ENCODE assay signal across 37 cellular contexts in the genomic region with DNA sequence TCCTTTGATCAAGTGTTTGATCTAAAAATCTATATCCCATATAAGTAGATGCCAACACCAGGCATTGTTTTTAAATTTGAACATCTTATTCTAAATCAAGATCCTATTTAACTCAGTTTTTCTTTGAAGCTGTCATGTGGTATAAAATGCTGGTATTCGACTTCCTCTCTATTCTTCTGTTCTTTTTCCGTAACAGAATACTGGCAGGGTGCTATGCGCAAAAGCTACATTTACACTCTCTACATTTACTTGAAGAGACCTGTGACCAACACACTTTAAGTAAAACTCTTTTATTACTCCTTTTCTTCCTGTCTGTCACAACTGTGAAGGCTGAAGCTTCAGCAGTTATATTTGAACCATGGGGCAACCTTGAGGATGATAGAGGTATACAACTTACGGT.
"Had no signal": no experiment of that assay in that cellular context is flagged by ENCODE, and none has a peak within 500 bp of the region (broad histone marks: within the 10 kb centered on the region; RNA-seq: fewer than 3 reads in every experiment).

No MANE protein-coding gene starts in this region.

- H3K36me3 Mint-ChIP-seq: activated CD8-positive, alpha-beta memory T cell treated with anti-CD3 and anti-CD28 coated beads, Interleukin-2, amount 10 ng/mL, durations not matched to agents 7 days and 5 days; activated naive CD4-positive, alpha-beta T cell treated with anti-CD3 and anti-CD28 coated beads, Interleukin-2, amount 10 ng/mL, durations not matched to agents 7 days and 5 days; activated naive CD4-positive, alpha-beta T cell treated with anti-CD3 and anti-CD28 coated beads, Interleukin-2, amount 50 U/mL, for 24 hours; activated naive CD8-positive, alpha-beta T cell; activated naive CD8-positive, alpha-beta T cell treated with anti-CD3 and anti-CD28 coated beads, Interleukin-2, amount 10 ng/mL, durations not matched to agents 7 days and 5 days had no signal

- H3K27me3 Mint-ChIP-seq: activated CD4-positive, alpha-beta memory T cell treated with anti-CD3 and anti-CD28 coated beads, Interleukin-2, amount 10 ng/mL, durations not matched to agents 7 days and 5 days; activated CD4-positive, alpha-beta T cell treated with anti-CD3 and anti-CD28 coated beads for 36 hours; activated CD4-positive, alpha-beta T cell treated with anti-CD3 and anti-CD28 coated beads, Interleukin-2, amount 10 ng/mL, durations not matched to agents 7 days and 5 days; activated CD8-positive, alpha-beta memory T cell treated with anti-CD3 and anti-CD28 coated beads, Interleukin-2, amount 10 ng/mL, durations not matched to agents 7 days and 5 days; activated naive CD4-positive, alpha-beta T cell treated with anti-CD3 and anti-CD28 coated beads, Interleukin-2, amount 10 ng/mL, durations not matched to agents 7 days and 5 days; activated naive CD4-positive, alpha-beta T cell treated with anti-CD3 and anti-CD28 coated beads, Interleukin-2, amount 50 U/mL, for 24 hours; activated naive CD8-positive, alpha-beta T cell; activated naive CD8-positive, alpha-beta T cell treated with anti-CD3 and anti-CD28 coated beads, Interleukin-2, amount 10 ng/mL, durations not matched to agents 7 days and 5 days; activated naive CD8-positive, alpha-beta T cell treated with anti-CD3 and anti-CD28 coated beads, Interleukin-2, amount 50 U/mL, for 24 hours; activated T-cell treated with anti-CD3 and anti-CD28 coated beads, Interleukin-2, amount 50 U/mL, for 24 hours had no signal

- H3K27ac Mint-ChIP-seq: activated CD4-positive, alpha-beta memory T cell treated with anti-CD3 and anti-CD28 coated beads, Interleukin-2, amount 10 ng/mL, durations not matched to agents 7 days and 5 days; activated CD4-positive, alpha-beta T cell treated with anti-CD3 and anti-CD28 coated beads for 36 hours; activated CD4-positive, alpha-beta T cell treated with anti-CD3 and anti-CD28 coated beads, Interleukin-2, amount 10 ng/mL, durations not matched to agents 7 days and 5 days; activated CD8-positive, alpha-beta memory T cell treated with anti-CD3 and anti-CD28 coated beads, Interleukin-2, amount 10 ng/mL, durations not matched to agents 7 days and 5 days; activated CD8-positive, alpha-beta T cell treated with anti-CD3 and anti-CD28 coated beads, Interleukin-2, amount 10 ng/mL, durations not matched to agents 7 days and 5 days; activated naive CD4-positive, alpha-beta T cell treated with anti-CD3 and anti-CD28 coated beads, Interleukin-2, amount 10 ng/mL, durations not matched to agents 7 days and 5 days; activated naive CD4-positive, alpha-beta T cell treated with anti-CD3 and anti-CD28 coated beads, Interleukin-2, amount 50 U/mL, for 24 hours; activated naive CD8-positive, alpha-beta T cell; activated naive CD8-positive, alpha-beta T cell treated with anti-CD3 and anti-CD28 coated beads, Interleukin-2, amount 10 ng/mL, durations not matched to agents 7 days and 5 days; activated naive CD8-positive, alpha-beta T cell treated with anti-CD3 and anti-CD28 coated beads, Interleukin-2, amount 50 U/mL, for 24 hours; activated T-cell treated with anti-CD3 and anti-CD28 coated beads, Interleukin-2, amount 50 U/mL, for 24 hours; activated T-helper 2 cell treated with anti-CD3 and anti-CD28 coated beads, Interferon-gamma antibody, Interleukin-2, Interleukin-4, amounts not matched to agents 10 μg/mL and 5 μg/mL and 100 μg/mL, durations not matched to agents 14 hours and 24 hours and 36 hours; T-helper 1 cell treated with Interleukin-12 subunit alpha and Interleukin-12 subunit beta and Interleukin-4 antibody, amounts not matched to agents 30 μg/mL and 1 μg/mL, for 36 hours; T-helper 2 cell treated with Interferon-gamma antibody and Interleukin-4, amounts not matched to agents 5 μg/mL and 100 μg/mL, for 36 hours had no signal

- H3K9me3 Mint-ChIP-seq: activated CD4-positive, alpha-beta memory T cell treated with anti-CD3 and anti-CD28 coated beads, Interleukin-2, amount 10 ng/mL, durations not matched to agents 7 days and 5 days; activated CD4-positive, alpha-beta T cell treated with anti-CD3 and anti-CD28 coated beads, Interleukin-2, amount 10 ng/mL, durations not matched to agents 7 days and 5 days; activated naive CD4-positive, alpha-beta T cell treated with anti-CD3 and anti-CD28 coated beads, Interleukin-2, amount 10 ng/mL, durations not matched to agents 7 days and 5 days; activated naive CD8-positive, alpha-beta T cell treated with anti-CD3 and anti-CD28 coated beads, Interleukin-2, amount 50 U/mL, for 24 hours; activated T-cell treated with anti-CD3 and anti-CD28 coated beads, Interleukin-2, amount 50 U/mL, for 24 hours; activated T-helper 2 cell treated with anti-CD3 and anti-CD28 coated beads, Interferon-gamma antibody, Interleukin-2, Interleukin-4, amounts not matched to agents 10 μg/mL and 5 μg/mL and 100 μg/mL, durations not matched to agents 14 hours and 24 hours and 36 hours; T-helper 1 cell treated with Interleukin-12 subunit alpha and Interleukin-12 subunit beta and Interleukin-4 antibody, amounts not matched to agents 30 μg/mL and 1 μg/mL, for 36 hours; T-helper 2 cell treated with Interferon-gamma antibody and Interleukin-4, amounts not matched to agents 5 μg/mL and 100 μg/mL, for 36 hours had no signal

- H3K4me3 ChIP-seq: body of pancreas, breast epithelium had no signal

- H3K4me3 Mint-ChIP-seq: activated CD4-positive, alpha-beta memory T cell treated with anti-CD3 and anti-CD28 coated beads, Interleukin-2, amount 10 ng/mL, durations not matched to agents 7 days and 5 days; activated CD4-positive, alpha-beta T cell treated with anti-CD3 and anti-CD28 coated beads for 36 hours; activated CD4-positive, alpha-beta T cell treated with anti-CD3 and anti-CD28 coated beads, Interleukin-2, amount 10 ng/mL, durations not matched to agents 7 days and 5 days; activated CD8-positive, alpha-beta memory T cell treated with anti-CD3 and anti-CD28 coated beads, Interleukin-2, amount 10 ng/mL, durations not matched to agents 7 days and 5 days; activated CD8-positive, alpha-beta T cell treated with anti-CD3 and anti-CD28 coated beads, Interleukin-2, amount 10 ng/mL, durations not matched to agents 7 days and 5 days; activated naive CD4-positive, alpha-beta T cell treated with anti-CD3 and anti-CD28 coated beads, Interleukin-2, amount 10 ng/mL, durations not matched to agents 7 days and 5 days; activated naive CD4-positive, alpha-beta T cell treated with anti-CD3 and anti-CD28 coated beads, Interleukin-2, amount 50 U/mL, for 24 hours; activated naive CD8-positive, alpha-beta T cell; activated naive CD8-positive, alpha-beta T cell treated with anti-CD3 and anti-CD28 coated beads, Interleukin-2, amount 10 ng/mL, durations not matched to agents 7 days and 5 days; activated naive CD8-positive, alpha-beta T cell treated with anti-CD3 and anti-CD28 coated beads, Interleukin-2, amount 50 U/mL, for 24 hours; activated T-cell treated with anti-CD3 and anti-CD28 coated beads, Interleukin-2, amount 50 U/mL, for 24 hours; T-helper 1 cell treated with Interleukin-12 subunit alpha and Interleukin-12 subunit beta and Interleukin-4 antibody, amounts not matched to agents 30 μg/mL and 1 μg/mL, for 36 hours; T-helper 2 cell treated with Interferon-gamma antibody and Interleukin-4, amounts not matched to agents 5 μg/mL and 100 μg/mL, for 36 hours had no signal

- H3K27me3 ChIP-seq: body of pancreas, brain microvascular endothelial cell, breast epithelium had no signal

- H3K9me3 ChIP-seq: body of pancreas, breast epithelium had no signal

- H3K4me1 ChIP-seq: body of pancreas, breast epithelium had no signal

- H3K4me1 Mint-ChIP-seq: activated CD4-positive, alpha-beta memory T cell treated with anti-CD3 and anti-CD28 coated beads, Interleukin-2, amount 10 ng/mL, durations not matched to agents 7 days and 5 days; activated CD8-positive, alpha-beta memory T cell treated with anti-CD3 and anti-CD28 coated beads, Interleukin-2, amount 10 ng/mL, durations not matched to agents 7 days and 5 days; activated naive CD4-positive, alpha-beta T cell treated with anti-CD3 and anti-CD28 coated beads, Interleukin-2, amount 10 ng/mL, durations not matched to agents 7 days and 5 days; activated naive CD4-positive, alpha-beta T cell treated with anti-CD3 and anti-CD28 coated beads, Interleukin-2, amount 50 U/mL, for 24 hours; activated naive CD8-positive, alpha-beta T cell treated with anti-CD3 and anti-CD28 coated beads, Interleukin-2, amount 10 ng/mL, durations not matched to agents 7 days and 5 days; activated naive CD8-positive, alpha-beta T cell treated with anti-CD3 and anti-CD28 coated beads, Interleukin-2, amount 50 U/mL, for 24 hours had no signal

- H3K27ac ChIP-seq: body of pancreas, brain microvascular endothelial cell, breast epithelium, VCaP had no signal

- FAIRE-seq: astrocyte, colon, TTC549 had no signal

- DNase-seq: activated CD4-positive, alpha-beta memory T cell treated with anti-CD3 and anti-CD28 coated beads, Interleukin-2, amount 10 ng/mL, durations not matched to agents 7 days and 5 days; activated CD4-positive, alpha-beta T cell treated with anti-CD3 and anti-CD28 coated beads for 1 hour; activated CD4-positive, alpha-beta T cell treated with anti-CD3 and anti-CD28 coated beads for 36 hours; activated CD4-positive, alpha-beta T cell treated with anti-CD3 and anti-CD28 coated beads for 48 hours; activated CD4-positive, alpha-beta T cell treated with anti-CD3 and anti-CD28 coated beads, Interleukin-2, amount 10 ng/mL, durations not matched to agents 7 days and 5 days; activated CD4-positive, alpha-beta T cell treated with anti-CD3 and anti-CD28 coated beads, Interleukin-2, amount 50 U/mL, for 48 hours; activated CD4-positive, CD25-positive, alpha-beta regulatory T cell; activated CD8-positive, alpha-beta memory T cell treated with anti-CD3 and anti-CD28 coated beads for 24 hours; activated CD8-positive, alpha-beta memory T cell treated with anti-CD3 and anti-CD28 coated beads, Interleukin-2, amount 10 ng/mL, durations not matched to agents 7 days and 5 days; activated CD8-positive, alpha-beta memory T cell treated with anti-CD3 and anti-CD28 coated beads, Interleukin-2, amount 50 U/mL, for 48 hours; activated CD8-positive, alpha-beta T cell treated with anti-CD3 and anti-CD28 coated beads, Interleukin-2, amount 10 ng/mL, durations not matched to agents 7 days and 5 days; activated effector memory CD4-positive, alpha-beta T cell treated with Interleukin-2 at 50 U/mL for 16 hours; activated gamma-delta T cell; activated naive CD4-positive, alpha-beta T cell treated with anti-CD3 and anti-CD28 coated beads, Interleukin-2, amount 10 ng/mL, durations not matched to agents 7 days and 5 days; activated naive CD4-positive, alpha-beta T cell treated with Interleukin-2 at 50 U/mL for 16 hours; activated naive CD8-positive, alpha-beta T cell treated with anti-CD3 and anti-CD28 coated beads, Interleukin-2, amount 10 ng/mL, durations not matched to agents 7 days and 5 days; activated naive CD8-positive, alpha-beta T cell treated with anti-CD3 and anti-CD28 coated beads, Interleukin-2, amount 50 U/mL, for 24 hours; activated T-cell treated with anti-CD3 and anti-CD28 coated beads, Interleukin-2, amount 50 U/mL, for 24 hours; activated T-cell treated with anti-CD3 and anti-CD28 coated beads, Interleukin-2, amount 50 U/mL, for 48 hours; amygdala; anterior cingulate cortex; body of pancreas; brain microvascular endothelial cell; central memory CD4-positive, alpha-beta T cell; T-helper 2 cell; T-helper 9 cell had no signal

- H3K36me3 ChIP-seq: brain microvascular endothelial cell, breast epithelium had no signal

- ATAC-seq: activated CD4-positive, alpha-beta T cell treated with anti-CD3 and anti-CD28 coated beads for 36 hours; activated CD4-positive, CD25-positive, alpha-beta regulatory T cell treated with anti-CD3 and anti-CD28 coated beads, Interleukin-2, amount 50 U/mL, for 24 hours; activated CD8-positive, alpha-beta memory T cell treated with anti-CD3 and anti-CD28 coated beads, Interleukin-2, amount 10 ng/mL, durations not matched to agents 7 days and 5 days; activated CD8-positive, alpha-beta T cell treated with anti-CD3 and anti-CD28 coated beads, Interleukin-2, amount 10 ng/mL, durations not matched to agents 7 days and 5 days; activated naive CD8-positive, alpha-beta T cell treated with anti-CD3 and anti-CD28 coated beads, Interleukin-2, amount 50 U/mL, for 24 hours; body of pancreas had no signal
